ENCODE assay signal across 1 cellular context in genomic region chr22:50169181-50169759, GRCh38.
TF ChIP-seq lines count a peak whose summit lies in the region.

No MANE protein-coding gene starts in this region.

TF ChIP-seq in A549, 52 proteins besides CTCF, POLR2A, EP300 and RAD21 (continued from another document):
- no peak for TF ChIP-seq REST (IDR thresholded peaks at IDR 0.05)
- no peak for TF ChIP-seq BHLHE40 (IDR thresholded peaks at IDR 0.05; ENCODE audit: low read depth, low read length)
- no peak for TF ChIP-seq CHD2 (IDR thresholded peaks at IDR 0.05; ENCODE audit: low read length, partially characterized antibody)
- TF ChIP-seq, protein P1, sequence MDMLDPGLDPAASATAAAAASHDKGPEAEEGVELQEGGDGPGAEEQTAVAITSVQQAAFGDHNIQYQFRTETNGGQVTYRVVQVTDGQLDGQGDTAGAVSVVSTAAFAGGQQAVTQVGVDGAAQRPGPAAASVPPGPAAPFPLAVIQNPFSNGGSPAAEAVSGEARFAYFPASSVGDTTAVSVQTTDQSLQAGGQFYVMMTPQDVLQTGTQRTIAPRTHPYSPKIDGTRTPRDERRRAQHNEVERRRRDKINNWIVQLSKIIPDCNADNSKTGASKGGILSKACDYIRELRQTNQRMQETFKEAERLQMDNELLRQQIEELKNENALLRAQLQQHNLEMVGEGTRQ (IDR thresholded peaks at IDR 0.05) = no peak
